Comparison of ENCODE assay signal across 1 cellular context in the genomic region with DNA sequence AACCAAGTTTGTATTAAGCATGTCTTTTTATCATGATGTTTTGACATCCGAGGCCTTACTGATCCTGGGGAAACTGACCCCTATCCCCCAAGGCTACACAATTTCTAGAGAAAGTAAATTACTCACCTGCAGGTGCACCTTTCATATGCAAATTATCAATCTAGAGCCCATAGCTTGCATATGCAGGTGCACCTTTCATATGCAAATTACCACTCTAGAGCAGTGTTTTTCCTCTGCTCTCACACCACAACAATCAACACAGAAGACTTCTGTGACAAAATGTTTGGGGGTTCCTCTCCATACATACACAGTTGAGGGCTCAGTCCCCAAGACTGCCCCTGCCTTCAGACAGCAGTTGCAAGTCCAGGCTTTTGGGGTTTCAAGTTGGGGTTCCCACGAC.
TF ChIP-seq lines count a peak whose summit lies in the region.

No MANE protein-coding gene starts in this region.

TF ChIP-seq in WTC11, 78 proteins besides CTCF, POLR2A, EP300 and RAD21 (continued from another document):
- TF ChIP-seq, protein P1, sequence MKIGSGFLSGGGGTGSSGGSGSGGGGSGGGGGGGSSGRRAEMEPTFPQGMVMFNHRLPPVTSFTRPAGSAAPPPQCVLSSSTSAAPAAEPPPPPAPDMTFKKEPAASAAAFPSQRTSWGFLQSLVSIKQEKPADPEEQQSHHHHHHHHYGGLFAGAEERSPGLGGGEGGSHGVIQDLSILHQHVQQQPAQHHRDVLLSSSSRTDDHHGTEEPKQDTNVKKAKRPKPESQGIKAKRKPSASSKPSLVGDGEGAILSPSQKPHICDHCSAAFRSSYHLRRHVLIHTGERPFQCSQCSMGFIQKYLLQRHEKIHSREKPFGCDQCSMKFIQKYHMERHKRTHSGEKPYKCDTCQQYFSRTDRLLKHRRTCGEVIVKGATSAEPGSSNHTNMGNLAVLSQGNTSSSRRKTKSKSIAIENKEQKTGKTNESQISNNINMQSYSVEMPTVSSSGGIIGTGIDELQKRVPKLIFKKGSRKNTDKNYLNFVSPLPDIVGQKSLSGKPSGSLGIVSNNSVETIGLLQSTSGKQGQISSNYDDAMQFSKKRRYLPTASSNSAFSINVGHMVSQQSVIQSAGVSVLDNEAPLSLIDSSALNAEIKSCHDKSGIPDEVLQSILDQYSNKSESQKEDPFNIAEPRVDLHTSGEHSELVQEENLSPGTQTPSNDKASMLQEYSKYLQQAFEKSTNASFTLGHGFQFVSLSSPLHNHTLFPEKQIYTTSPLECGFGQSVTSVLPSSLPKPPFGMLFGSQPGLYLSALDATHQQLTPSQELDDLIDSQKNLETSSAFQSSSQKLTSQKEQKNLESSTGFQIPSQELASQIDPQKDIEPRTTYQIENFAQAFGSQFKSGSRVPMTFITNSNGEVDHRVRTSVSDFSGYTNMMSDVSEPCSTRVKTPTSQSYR (CRISPR knock-in tag; IDR thresholded peaks at IDR 0.05) = no peak
- TF ChIP-seq, protein P2, sequence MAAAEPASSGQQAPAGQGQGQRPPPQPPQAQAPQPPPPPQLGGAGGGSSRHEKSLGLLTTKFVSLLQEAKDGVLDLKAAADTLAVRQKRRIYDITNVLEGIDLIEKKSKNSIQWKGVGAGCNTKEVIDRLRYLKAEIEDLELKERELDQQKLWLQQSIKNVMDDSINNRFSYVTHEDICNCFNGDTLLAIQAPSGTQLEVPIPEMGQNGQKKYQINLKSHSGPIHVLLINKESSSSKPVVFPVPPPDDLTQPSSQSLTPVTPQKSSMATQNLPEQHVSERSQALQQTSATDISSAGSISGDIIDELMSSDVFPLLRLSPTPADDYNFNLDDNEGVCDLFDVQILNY (CRISPR knock-in tag; IDR thresholded peaks at IDR 0.05) = no peak
- TF ChIP-seq, protein P3, sequence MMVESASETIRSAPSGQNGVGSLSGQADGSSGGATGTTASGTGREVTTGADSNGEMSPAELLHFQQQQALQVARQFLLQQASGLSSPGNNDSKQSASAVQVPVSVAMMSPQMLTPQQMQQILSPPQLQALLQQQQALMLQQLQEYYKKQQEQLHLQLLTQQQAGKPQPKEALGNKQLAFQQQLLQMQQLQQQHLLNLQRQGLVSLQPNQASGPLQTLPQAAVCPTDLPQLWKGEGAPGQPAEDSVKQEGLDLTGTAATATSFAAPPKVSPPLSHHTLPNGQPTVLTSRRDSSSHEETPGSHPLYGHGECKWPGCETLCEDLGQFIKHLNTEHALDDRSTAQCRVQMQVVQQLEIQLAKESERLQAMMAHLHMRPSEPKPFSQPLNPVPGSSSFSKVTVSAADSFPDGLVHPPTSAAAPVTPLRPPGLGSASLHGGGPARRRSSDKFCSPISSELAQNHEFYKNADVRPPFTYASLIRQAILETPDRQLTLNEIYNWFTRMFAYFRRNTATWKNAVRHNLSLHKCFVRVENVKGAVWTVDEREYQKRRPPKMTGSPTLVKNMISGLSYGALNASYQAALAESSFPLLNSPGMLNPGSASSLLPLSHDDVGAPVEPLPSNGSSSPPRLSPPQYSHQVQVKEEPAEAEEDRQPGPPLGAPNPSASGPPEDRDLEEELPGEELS (CRISPR knock-in tag; IDR thresholded peaks at IDR 0.05) = 0 out of 2 replicates have a peak, but pooled peaks have one; percentile 60
- TF ChIP-seq PRRX2 (CRISPR knock-in tag; IDR thresholded peaks at IDR 0.05) = 0 out of 2 replicates have a peak, but pooled peaks have one; percentile 38
- TF ChIP-seq, protein P4, sequence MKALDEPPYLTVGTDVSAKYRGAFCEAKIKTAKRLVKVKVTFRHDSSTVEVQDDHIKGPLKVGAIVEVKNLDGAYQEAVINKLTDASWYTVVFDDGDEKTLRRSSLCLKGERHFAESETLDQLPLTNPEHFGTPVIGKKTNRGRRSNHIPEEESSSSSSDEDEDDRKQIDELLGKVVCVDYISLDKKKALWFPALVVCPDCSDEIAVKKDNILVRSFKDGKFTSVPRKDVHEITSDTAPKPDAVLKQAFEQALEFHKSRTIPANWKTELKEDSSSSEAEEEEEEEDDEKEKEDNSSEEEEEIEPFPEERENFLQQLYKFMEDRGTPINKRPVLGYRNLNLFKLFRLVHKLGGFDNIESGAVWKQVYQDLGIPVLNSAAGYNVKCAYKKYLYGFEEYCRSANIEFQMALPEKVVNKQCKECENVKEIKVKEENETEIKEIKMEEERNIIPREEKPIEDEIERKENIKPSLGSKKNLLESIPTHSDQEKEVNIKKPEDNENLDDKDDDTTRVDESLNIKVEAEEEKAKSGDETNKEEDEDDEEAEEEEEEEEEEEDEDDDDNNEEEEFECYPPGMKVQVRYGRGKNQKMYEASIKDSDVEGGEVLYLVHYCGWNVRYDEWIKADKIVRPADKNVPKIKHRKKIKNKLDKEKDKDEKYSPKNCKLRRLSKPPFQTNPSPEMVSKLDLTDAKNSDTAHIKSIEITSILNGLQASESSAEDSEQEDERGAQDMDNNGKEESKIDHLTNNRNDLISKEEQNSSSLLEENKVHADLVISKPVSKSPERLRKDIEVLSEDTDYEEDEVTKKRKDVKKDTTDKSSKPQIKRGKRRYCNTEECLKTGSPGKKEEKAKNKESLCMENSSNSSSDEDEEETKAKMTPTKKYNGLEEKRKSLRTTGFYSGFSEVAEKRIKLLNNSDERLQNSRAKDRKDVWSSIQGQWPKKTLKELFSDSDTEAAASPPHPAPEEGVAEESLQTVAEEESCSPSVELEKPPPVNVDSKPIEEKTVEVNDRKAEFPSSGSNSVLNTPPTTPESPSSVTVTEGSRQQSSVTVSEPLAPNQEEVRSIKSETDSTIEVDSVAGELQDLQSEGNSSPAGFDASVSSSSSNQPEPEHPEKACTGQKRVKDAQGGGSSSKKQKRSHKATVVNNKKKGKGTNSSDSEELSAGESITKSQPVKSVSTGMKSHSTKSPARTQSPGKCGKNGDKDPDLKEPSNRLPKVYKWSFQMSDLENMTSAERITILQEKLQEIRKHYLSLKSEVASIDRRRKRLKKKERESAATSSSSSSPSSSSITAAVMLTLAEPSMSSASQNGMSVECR (CRISPR knock-in tag; IDR thresholded peaks at IDR 0.05; ENCODE audit: borderline replicate concordance) = no peak
TF ChIP-seq in WTC11: peak in this region for 4.
